ENCODE assay signal across 20 cellular contexts in genomic region chr15:57112178-57112577, GRCh38.
DNase-seq lines count a peak whose midpoint lies in the region; ATAC-seq and TF ChIP-seq lines count a peak whose summit lies in the region.
"Had no signal": no experiment of that assay in that cellular context is flagged by ENCODE, and none has a peak within 500 bp of the region (broad histone marks: within the 10 kb centered on the region; RNA-seq: fewer than 3 reads in every experiment).

No MANE protein-coding gene starts in this region.

- TF ChIP-seq POLR2A in gastrocnemius medialis (IDR thresholded peaks at IDR 0.05) = no peak

- no peak overlapping the region for H3K4me3 ChIP-seq in HEK293 (ENCODE audit: low read depth, low read length)
- no peak overlapping the region for H3K4me3 ChIP-seq in gastrocnemius medialis
- H3K4me3 ChIP-seq: left ventricle myocardium inferior, MG63, upper lobe of left lung had no signal

- DNase-seq in RPMI7951 (ENCODE audit: low read depth) = peak; percentile 29
- peak in 1 of 2 donors; percentile 45 for DNase-seq in foreskin keratinocyte
- DNase-seq in gastrocnemius medialis = peak; percentile 32 to 65
- no peak for DNase-seq in hypothalamus (lab: John Stamatoyannopoulos, UW)
- DNase-seq in NCI-H446 treated with DMSO at 0.1 percent for 48 hours (lab: John Stamatoyannopoulos, UW) = no peak
- no peak for DNase-seq in NCI-H2081 treated with DMSO at 0.1 percent for 48 hours (lab: John Stamatoyannopoulos, UW)
- DNase-seq: activated CD4-positive, alpha-beta T cell treated with anti-CD3 and anti-CD28 coated beads, Interleukin-2, amount 50 U/mL, for 4 hours; activated effector memory CD4-positive, alpha-beta T cell treated with Interleukin-2 at 50 U/mL for 16 hours; activated naive CD8-positive, alpha-beta T cell treated with anti-CD3 and anti-CD28 coated beads, Interleukin-2, amount 50 U/mL, for 24 hours; CD8-positive, alpha-beta memory T cell; DMS79 treated with DMSO at 0.1 percent for 48 hours; H7; left ventricle myocardium inferior; MG63; NCI-H1436; SIG-M5; stimulated activated CD4-positive, alpha-beta T cell treated with anti-CD3 and anti-CD28 coated beads, Interleukin-12 subunit alpha, Interleukin-12 subunit beta, amount 100 ng/mL, for 4 hours; upper lobe of left lung had no signal

- H3K9me3 ChIP-seq in HEK293 (ENCODE audit: control insufficient read depth, insufficient read depth, low read depth, low read length) (no peaks in the 10 kb centered on the region), gastrocnemius medialis (no peaks in the 10 kb centered on the region)
- H3K9me3 ChIP-seq: left ventricle myocardium inferior, MG63, upper lobe of left lung had no signal

- peak; percentile 20 for ATAC-seq in foreskin keratinocyte
- peak; percentile 95 to 99 for ATAC-seq in gastrocnemius medialis
- ATAC-seq: activated naive CD8-positive, alpha-beta T cell treated with anti-CD3 and anti-CD28 coated beads, Interleukin-2, amount 50 U/mL, for 24 hours; esophagus mucosa had no signal

- H3K36me3 ChIP-seq in HEK293 (ENCODE audit: control insufficient read depth in 2 of 2, insufficient read depth in 1 of 2, low read length in 2 of 2) (no peaks in the 10 kb centered on the region), gastrocnemius medialis (no peaks in the 10 kb centered on the region)
- H3K36me3 ChIP-seq: left ventricle myocardium inferior, MG63, upper lobe of left lung had no signal

- POLR2A ChIA-PET in HEK293 (lab: Yijun Ruan, JAX) = no interaction called here

- CTCF ChIA-PET in HEK293 (lab: Yijun Ruan, JAX) = interaction anchor here (0.6 to 1.3 kb wide), 2 partner anchors 19 to 26 kb away, joined by 3 to 5 read pairs; no protein-coding TSS in a partner anchor

- intact Hi-C loops in gastrocnemius medialis (cut with DNase I; ENCODE audit: low total_unique reads) = no loop called here

- TF ChIP-seq CTCF in HEK293 (tag by site-specific recombination; IDR thresholded peaks at IDR 0.05) = no peak
- TF ChIP-seq CTCF in foreskin keratinocyte (conservative IDR thresholded peaks at IDR 0.05) = no peak
- TF ChIP-seq CTCF in gastrocnemius medialis (IDR thresholded peaks at IDR 0.05 in 4 of 5, conservative IDR thresholded peaks at IDR 0.05 in 1 of 5) = no peak

- H3K27ac ChIP-seq in HEK293 (ENCODE audit: extremely low read depth, low read depth, low read length) (no peak overlapping the region), foreskin keratinocyte (no peak overlapping the region), gastrocnemius medialis (peak overlapping the region; percentile 35 to 61 (median 46))
- H3K27ac ChIP-seq: left ventricle myocardium inferior, upper lobe of left lung had no signal

- H3K27me3 ChIP-seq in foreskin keratinocyte (no peaks in the 10 kb centered on the region), gastrocnemius medialis (no peaks in the 10 kb centered on the region)
- H3K27me3 ChIP-seq: MG63, upper lobe of left lung had no signal

- H3K4me1 ChIP-seq in HEK293 (ENCODE audit: control insufficient read depth, insufficient read depth, low read length) = peaks cover 14% of the 10 kb centered on the region; the same call in 1 of the 2 replicates
- no peaks in the 10 kb centered on the region for H3K4me1 ChIP-seq in foreskin keratinocyte
- peaks cover 17 to 37% of the 10 kb centered on the region in 2 donors for H3K4me1 ChIP-seq in gastrocnemius medialis

- in situ Hi-C loops in gastrocnemius medialis (cut with MboI; ENCODE audit: low sequenced_read_pairs in 4 of 4) = no loop called here

TF ChIP-seq in HEK293, 187 proteins besides CTCF, POLR2A, EP300 and RAD21:
- peak; percentile 18; the same call in 1 of the 2 replicates for TF ChIP-seq IKZF3 (tag by site-specific recombination; IDR thresholded peaks at IDR 0.05)
- TF ChIP-seq, protein P1, sequence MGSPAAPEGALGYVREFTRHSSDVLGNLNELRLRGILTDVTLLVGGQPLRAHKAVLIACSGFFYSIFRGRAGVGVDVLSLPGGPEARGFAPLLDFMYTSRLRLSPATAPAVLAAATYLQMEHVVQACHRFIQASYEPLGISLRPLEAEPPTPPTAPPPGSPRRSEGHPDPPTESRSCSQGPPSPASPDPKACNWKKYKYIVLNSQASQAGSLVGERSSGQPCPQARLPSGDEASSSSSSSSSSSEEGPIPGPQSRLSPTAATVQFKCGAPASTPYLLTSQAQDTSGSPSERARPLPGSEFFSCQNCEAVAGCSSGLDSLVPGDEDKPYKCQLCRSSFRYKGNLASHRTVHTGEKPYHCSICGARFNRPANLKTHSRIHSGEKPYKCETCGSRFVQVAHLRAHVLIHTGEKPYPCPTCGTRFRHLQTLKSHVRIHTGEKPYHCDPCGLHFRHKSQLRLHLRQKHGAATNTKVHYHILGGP (tag by site-specific recombination; IDR thresholded peaks at IDR 0.05) = no peak

Comparison
In these comparisons a context has a peak if more than half of its experiments do, and no peak if none do; other contexts are left out.
1. H3K27ac ChIP-seq: peak in gastrocnemius medialis (4 of 4); none in HEK293 (single experiment) and foreskin keratinocyte (single experiment).
2. DNase-seq: peak in RPMI7951 (single experiment) and gastrocnemius medialis (2 of 2); none in hypothalamus (0 of 51), NCI-H446 treated with DMSO at 0.1 percent for 48 hours (single experiment) and NCI-H2081 treated with DMSO at 0.1 percent for 48 hours (single experiment).